ENCODE assay signal across 8 cellular contexts in the genomic region with DNA sequence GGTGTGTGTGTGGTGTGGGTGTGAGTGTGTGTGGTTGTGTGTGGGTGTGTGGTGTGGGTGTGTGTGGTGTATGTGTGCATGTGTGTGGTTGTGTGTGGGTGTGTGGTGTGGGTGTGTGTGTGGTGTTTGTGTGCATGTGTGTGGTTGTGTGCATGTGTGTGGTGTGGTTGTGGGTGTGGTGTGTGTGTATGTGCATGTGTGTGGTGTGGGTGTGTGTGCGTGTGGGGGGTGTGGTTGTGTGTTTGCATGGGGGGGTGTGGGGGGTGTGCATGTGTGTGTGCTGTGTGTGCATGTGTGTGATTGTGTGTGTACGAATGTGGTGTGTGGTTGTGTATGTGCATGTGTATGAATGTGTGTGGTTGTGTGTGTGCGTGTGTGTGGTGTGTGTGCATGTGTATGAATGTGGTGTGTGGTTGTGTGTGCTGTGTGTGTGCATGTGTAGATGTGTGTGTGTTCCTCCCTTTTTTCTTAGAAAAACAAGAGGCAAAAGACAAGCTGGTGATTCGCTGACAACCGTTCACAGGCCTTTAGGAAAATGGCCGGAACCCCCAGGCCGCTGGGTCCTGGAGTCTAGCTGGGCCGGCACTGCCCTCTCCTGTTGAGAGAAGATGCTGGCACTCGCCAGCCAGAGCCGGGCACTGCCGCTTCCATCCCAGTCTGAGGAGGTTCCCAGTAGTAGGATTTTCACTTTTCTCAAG. TPM values are rescaled to one million over a fixed set of nuclear protein-coding genes. Genes with fewer than 3 reads are reported as not detected.
A peak's percentile ranks its signal among the peaks of the same experiment; 100 is the strongest.
DNase-seq lines count a peak whose midpoint lies in the region; ATAC-seq, FAIRE-seq and TF ChIP-seq lines count a peak whose summit lies in the region.

No MANE protein-coding gene starts in this region.

- FAIRE-seq in frontal cortex (lab: Jason Lieb, UNC) = no peak

- H3K9ac ChIP-seq in GM23248 (no peak overlapping the region), SK-N-SH (no peak overlapping the region)

- H3K27me3 ChIP-seq in GM23248 (replicated peaks; ENCODE audit: insufficient read depth) (peaks cover 13% of the 10 kb centered on the region), SK-N-SH (ENCODE audit: insufficient read depth) (peaks cover 27% of the 10 kb centered on the region; the same call in 1 of the 2 replicates)

- H4K20me1 ChIP-seq in GM23248 (ENCODE audit: insufficient read depth) (no peaks in the 10 kb centered on the region), SK-N-SH (ENCODE audit: insufficient read depth) (no peaks in the 10 kb centered on the region)

- TF ChIP-seq CTCF in SK-N-SH (IDR thresholded peaks at IDR 0.05) = peak; percentile 64

- no peaks in the 10 kb centered on the region for H3F3A ChIP-seq in GM23248 (ENCODE audit: insufficient read depth)
- H3F3A ChIP-seq in SK-N-SH (replicated peaks; ENCODE audit: insufficient read depth) = no peaks in the 10 kb centered on the region

- H3K79me2 ChIP-seq in GM23248 (ENCODE audit: insufficient read depth) (no peaks in the 10 kb centered on the region), SK-N-SH (ENCODE audit: insufficient read depth) (no peaks in the 10 kb centered on the region)

- no peaks in the 10 kb centered on the region for H3K9me3 ChIP-seq in GM23248 (ENCODE audit: low read depth)
- no peaks in the 10 kb centered on the region for H3K9me3 ChIP-seq in SK-N-SH

- in situ Hi-C loops in GM23248 (cut with MboI) = loop anchor here (10.0 kb wide), 1 partner anchor 395 kb away; no protein-coding TSS in a partner anchor

- intact Hi-C loops in posterior cingulate gyrus (cut with DNase I) = no loop called here

- TF ChIP-seq EP300 in SK-N-SH (IDR thresholded peaks at IDR 0.05; ENCODE audit: borderline replicate concordance in 1 of 2, low read depth in 1 of 2, low read length in 1 of 2) = no peak

- 20 to 24% methylated on average over 10 to 11 of the region's 11 CpGs for WGBS in GM23248 (ENCODE audit: low coverage in 1 of 2, low lambda C conversion rate in 2 of 2, missing lambda C conversion rate in 2 of 2), 2 experiments
- WGBS in SK-N-SH (ENCODE audit: low lambda C conversion rate) = 24% methylated on average over 8 of the region's 11 CpGs

- peak; percentile 67 for TF ChIP-seq RAD21 in SK-N-SH (IDR thresholded peaks at IDR 0.05; ENCODE audit: low read length)

- H3K36me3 ChIP-seq in GM23248 (ENCODE audit: low read depth) (no peaks in the 10 kb centered on the region), SK-N-SH (replicated peaks in 1 of 2; ENCODE audit: control insufficient read depth in 1 of 2, insufficient read depth in 2 of 2, low read length in 1 of 2) (no peaks in the 10 kb centered on the region)

- DNase-seq in GM23248 = peak; percentile 91
- peak; percentile 86 for DNase-seq in SK-N-SH
- DNase-seq in frontal cortex (ENCODE audit: low spot score in 2 of 2) = peak; percentile 95
- peak; percentile 75 to 98 (median 82) for DNase-seq in posterior cingulate gyrus

- H3K4me2 ChIP-seq in GM23248 (ENCODE audit: unreplicated experiment) (no peak overlapping the region), SK-N-SH (no peak overlapping the region)

- H3K4me1 ChIP-seq in GM23248 (ENCODE audit: insufficient read depth) (no peaks in the 10 kb centered on the region), SK-N-SH (ENCODE audit: control insufficient read depth in 1 of 2, insufficient read depth in 2 of 2, low read depth in 1 of 2, low read length in 1 of 2) (no peaks in the 10 kb centered on the region)

- POLR2A ChIA-PET in SK-N-SH (lab: Yijun Ruan, JAX) = no interaction called here

- H3K9me2 ChIP-seq in GM23248 (ENCODE audit: insufficient read depth) (no peaks in the 10 kb centered on the region), SK-N-SH (no peaks in the 10 kb centered on the region)

- H3K4me3 ChIP-seq in GM23248 (no peak overlapping the region), SK-N-SH (ENCODE audit: low read depth in 2 of 2, low read length in 1 of 2) (no peak overlapping the region)

- no peak overlapping the region for H3K27ac ChIP-seq in GM23248
- no peak overlapping the region for H3K27ac ChIP-seq in SK-N-SH (ENCODE audit: low read depth in 2 of 2, low read length in 1 of 2)

- CTCF ChIA-PET in SK-N-SH (lab: Yijun Ruan, JAX) = interaction anchor here (0.6 to 1.8 kb wide), 8 partner anchors 11 to 960 kb away, joined by 3 to 9 read pairs (median 3); no protein-coding TSS in a partner anchor

- H2AFZ ChIP-seq in GM23248 = no peak overlapping the region
- no peak overlapping the region for H2AFZ ChIP-seq in SK-N-SH (ENCODE audit: low read depth)

- ATAC-seq in GM19397 (IDR thresholded peaks at IDR 0.05; ENCODE audit: unreplicated experiment) (no peak), GM21825 (IDR thresholded peaks at IDR 0.05; ENCODE audit: unreplicated experiment) (no peak), GM21723 (IDR thresholded peaks at IDR 0.05; ENCODE audit: unreplicated experiment) (no peak), HG03159 (IDR thresholded peaks at IDR 0.05; ENCODE audit: unreplicated experiment) (no peak)

TF ChIP-seq in SK-N-SH, 30 proteins besides CTCF, POLR2A, EP300 and RAD21:
- TF ChIP-seq MEF2A (IDR thresholded peaks at IDR 0.05; ENCODE audit: borderline replicate concordance, low read depth) = no peak
- no peak for TF ChIP-seq TEAD4 (IDR thresholded peaks at IDR 0.05; ENCODE audit: borderline replicate concordance, insufficient read depth)
- no peak for TF ChIP-seq YY1 (IDR thresholded peaks at IDR 0.05; ENCODE audit: low read depth)
- TF ChIP-seq FOXJ3 (CRISPR knock-in tag; IDR thresholded peaks at IDR 0.05) = no peak
- TF ChIP-seq, protein P1, sequence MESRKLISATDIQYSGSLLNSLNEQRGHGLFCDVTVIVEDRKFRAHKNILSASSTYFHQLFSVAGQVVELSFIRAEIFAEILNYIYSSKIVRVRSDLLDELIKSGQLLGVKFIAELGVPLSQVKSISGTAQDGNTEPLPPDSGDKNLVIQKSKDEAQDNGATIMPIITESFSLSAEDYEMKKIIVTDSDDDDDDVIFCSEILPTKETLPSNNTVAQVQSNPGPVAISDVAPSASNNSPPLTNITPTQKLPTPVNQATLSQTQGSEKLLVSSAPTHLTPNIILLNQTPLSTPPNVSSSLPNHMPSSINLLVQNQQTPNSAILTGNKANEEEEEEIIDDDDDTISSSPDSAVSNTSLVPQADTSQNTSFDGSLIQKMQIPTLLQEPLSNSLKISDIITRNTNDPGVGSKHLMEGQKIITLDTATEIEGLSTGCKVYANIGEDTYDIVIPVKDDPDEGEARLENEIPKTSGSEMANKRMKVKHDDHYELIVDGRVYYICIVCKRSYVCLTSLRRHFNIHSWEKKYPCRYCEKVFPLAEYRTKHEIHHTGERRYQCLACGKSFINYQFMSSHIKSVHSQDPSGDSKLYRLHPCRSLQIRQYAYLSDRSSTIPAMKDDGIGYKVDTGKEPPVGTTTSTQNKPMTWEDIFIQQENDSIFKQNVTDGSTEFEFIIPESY (IDR thresholded peaks at IDR 0.05; ENCODE audit: borderline replicate concordance, low read depth) = no peak
- peak; percentile 58 for TF ChIP-seq SMC3 (IDR thresholded peaks at IDR 0.05; ENCODE audit: low read depth, low read length)

RNA-seq across cellular contexts. Expression of a gene that starts 44.6 kb away (rescaled TPM):
- not detected in 2 replicates for total RNA-seq in GM23248 (2014; rRNA removed; shearing (Covaris generic))
- not detected in 2 replicates for polyA plus RNA-seq in GM23248 (2016; fragmentation: Nextera tagmentation; extraction: Ambion mirVana)
- polyA plus RNA-seq in SK-N-SH (2012; rRNA removed) = 0.10 and 0.18 TPM in 2 replicates
- polyA plus RNA-seq in SK-N-SH (2012; cell fraction: cytosol; rRNA removed) = 0.09 and 0.12 TPM in 2 replicates
- polyA plus RNA-seq in SK-N-SH (2012; cell fraction: nucleus; rRNA removed) = 0.68 and 0.83 TPM in 2 replicates
- total RNA-seq in frontal cortex = not detected
